In the genomic region with DNA sequence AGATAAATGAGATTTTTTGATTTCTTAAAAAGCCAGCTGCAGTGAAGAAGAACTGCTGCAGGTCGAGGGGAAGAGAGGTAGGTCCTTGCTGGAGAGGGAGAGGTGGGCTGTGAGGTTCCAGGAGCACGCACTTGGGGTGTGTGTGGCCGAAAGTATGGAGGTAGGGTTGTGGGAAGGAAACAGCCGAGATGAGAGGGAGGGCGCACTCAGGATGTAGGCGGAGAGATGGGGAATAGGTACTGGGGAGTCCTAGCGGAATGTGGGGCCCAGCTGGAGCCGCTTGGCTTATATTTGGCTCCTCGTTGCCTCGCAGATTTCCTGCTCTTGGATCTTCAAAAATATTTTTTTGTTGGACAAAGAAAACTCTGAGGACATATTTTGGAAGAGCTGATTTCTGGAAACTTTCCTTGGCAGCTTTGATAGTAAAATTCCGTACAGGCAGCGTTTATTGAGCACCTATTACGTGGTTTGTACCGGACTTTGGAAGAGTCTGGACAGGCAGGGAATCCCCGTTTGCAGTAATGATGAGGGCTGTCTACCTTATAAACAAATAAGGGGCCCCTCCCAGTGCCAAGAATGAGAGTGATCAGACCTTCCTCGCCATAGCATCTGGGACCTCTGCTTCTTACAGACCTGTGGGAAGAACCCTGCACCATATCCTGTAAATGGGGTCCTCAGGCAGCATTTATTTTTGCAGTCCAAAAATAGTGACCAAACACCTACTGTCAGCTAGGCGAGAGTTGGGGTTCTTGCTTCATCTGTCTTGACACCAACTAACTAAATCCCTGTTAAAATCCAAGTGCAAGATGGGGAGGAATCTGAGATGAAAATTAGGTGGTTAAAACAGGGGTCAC, we compare ENCODE assay signal across 8 cellular contexts.
DNase-seq lines count a peak whose midpoint lies in the region; ATAC-seq and TF ChIP-seq lines count a peak whose summit lies in the region.

No MANE protein-coding gene starts in this region.

- H4K20me1 ChIP-seq in OCI-LY1 (ENCODE audit: insufficient read depth, low read length), result no peaks in the 10 kb centered on the region

- H3K27ac Mint-ChIP-seq in effector memory CD8-positive, alpha-beta T cell, result peak overlapping the region; percentile 17 to 87

- peaks cover 15% of the 10 kb centered on the region; the same call in 1 of the 2 replicates for H3K79me2 ChIP-seq in OCI-LY1 (ENCODE audit: insufficient read depth, low read length)

- H3K27ac ChIP-seq in OCI-LY1 (ENCODE audit: low read depth, low read length, poor library complexity, severe bottlenecking), result peak overlapping the region; percentile 91

- no peaks in the 10 kb centered on the region for H3K9me3 Mint-ChIP-seq in effector memory CD8-positive, alpha-beta T cell

- H2AFZ ChIP-seq in OCI-LY1 (ENCODE audit: low read length), result no peak overlapping the region; the same call in 1 of the 2 replicates
- H2AFZ ChIP-seq in neuron (ENCODE audit: low read depth, low read length), result no peak overlapping the region

- no peak for ATAC-seq in effector memory CD8-positive, alpha-beta T cell (replicated peaks)
- ATAC-seq in GM21447 (IDR thresholded peaks at IDR 0.05; ENCODE audit: unreplicated experiment), result no peak
- no peak for ATAC-seq in HG02571 (IDR thresholded peaks at IDR 0.05; ENCODE audit: unreplicated experiment)

- peak overlapping the region; percentile 87 for H3K9ac ChIP-seq in OCI-LY1 (ENCODE audit: low read length)

- TF ChIP-seq CTCF in OCI-LY1 (IDR thresholded peaks at IDR 0.05; ENCODE audit: low read length), result no peak

- peak; percentile 62 for DNase-seq in DMS 273 (lab: John Stamatoyannopoulos, UW; ENCODE audit: unreplicated experiment)
- no peak for DNase-seq in DMS 273 treated with DMSO at 0.1 percent for 48 hours (lab: John Stamatoyannopoulos, UW)
- DNase-seq in effector memory CD8-positive, alpha-beta T cell, result no peak
- DNase-seq in cerebellar nuclear complex (lab: John Stamatoyannopoulos, UW), result no peak

- H3K4me1 Mint-ChIP-seq in effector memory CD8-positive, alpha-beta T cell (ENCODE audit: low read depth in 2 of 2), result peaks cover 18 to 27% of the 10 kb centered on the region in 2 donors

- H3K36me3 Mint-ChIP-seq in effector memory CD8-positive, alpha-beta T cell (ENCODE audit: insufficient read depth), result peaks cover 24% of the 10 kb centered on the region

- peak overlapping the region; percentile 84 for H3K4me3 ChIP-seq in OCI-LY1 (ENCODE audit: low read depth, low read length, poor library complexity, severe bottlenecking)
- H3K4me3 ChIP-seq in neuron (ENCODE audit: low read length), result peak overlapping the region; percentile 63

- no peaks in the 10 kb centered on the region for H3F3A ChIP-seq in OCI-LY1 (ENCODE audit: insufficient read depth, low read length)

- no peaks in the 10 kb centered on the region for H3K9me2 ChIP-seq in OCI-LY1 (ENCODE audit: low read depth, low read length)

- no peaks in the 10 kb centered on the region for H3K27me3 Mint-ChIP-seq in effector memory CD8-positive, alpha-beta T cell

- no peaks in the 10 kb centered on the region for H3K9me3 ChIP-seq in OCI-LY1 (ENCODE audit: low read length)
- H3K9me3 ChIP-seq in neuron (ENCODE audit: low read length), result peaks cover 6% of the 10 kb centered on the region

- H3K4me1 ChIP-seq in OCI-LY1 (ENCODE audit: insufficient read depth, low read length, severe bottlenecking) (peaks cover 40% of the 10 kb centered on the region), neuron (ENCODE audit: insufficient read depth, low read length) (peaks cover 37% of the 10 kb centered on the region)

- peak overlapping the region; percentile 80 for H3K4me2 ChIP-seq in OCI-LY1 (ENCODE audit: low read length)

- H3K36me3 ChIP-seq in OCI-LY1 (ENCODE audit: insufficient read depth, low read length) (peaks cover 13% of the 10 kb centered on the region), neuron (ENCODE audit: insufficient read depth, low read length) (peaks cover 18% of the 10 kb centered on the region)

- H3K27me3 ChIP-seq in OCI-LY1 (ENCODE audit: insufficient read depth, low read length), result no peaks in the 10 kb centered on the region
- no peaks in the 10 kb centered on the region for H3K27me3 ChIP-seq in neuron (ENCODE audit: insufficient read depth, low read length)

- peak overlapping the region; percentile 85 to 86 for H3K4me3 Mint-ChIP-seq in effector memory CD8-positive, alpha-beta T cell
